30 cellular contexts compared by ENCODE assay signal in the genomic region with DNA sequence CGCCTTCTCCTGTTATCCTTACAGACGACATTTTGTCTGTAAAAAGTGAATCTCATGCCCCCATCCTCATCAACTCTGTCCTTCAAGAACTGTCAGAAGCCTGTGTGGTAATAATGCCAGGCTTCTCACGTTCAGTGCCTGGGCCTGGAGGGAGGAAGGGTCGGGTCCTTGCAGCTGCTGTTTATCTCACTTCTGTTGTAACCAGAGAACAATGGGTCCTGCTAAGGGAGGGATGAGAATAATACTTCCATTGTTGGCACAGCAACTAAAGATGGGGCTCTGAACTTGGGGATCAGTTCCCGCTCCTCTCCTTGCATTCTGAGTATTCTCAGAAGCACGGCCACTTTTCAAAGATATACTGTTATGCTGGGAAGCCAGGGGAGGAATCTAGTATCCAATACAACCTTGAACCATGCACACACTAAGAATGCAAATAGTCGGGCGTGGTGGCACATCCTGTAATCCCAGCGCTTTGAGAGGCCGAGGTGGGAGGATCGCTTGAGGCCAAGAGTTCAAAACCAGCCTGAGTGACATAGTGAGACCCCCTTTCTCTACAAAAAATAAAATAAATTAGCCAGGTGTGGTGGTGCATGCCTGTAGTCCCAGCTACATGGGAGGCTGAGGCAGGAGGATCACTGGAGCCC. TPM values are rescaled to one million over a fixed set of nuclear protein-coding genes. Genes with fewer than 3 reads are reported as not detected.
DNase-seq lines count a peak whose midpoint lies in the region; ATAC-seq, FAIRE-seq and TF ChIP-seq lines count a peak whose summit lies in the region.
"Had no signal": no experiment of that assay in that cellular context is flagged by ENCODE, and none has a peak within 500 bp of the region (broad histone marks: within the 10 kb centered on the region; RNA-seq: fewer than 3 reads in every experiment).

No MANE protein-coding gene starts in this region.

- in situ Hi-C loops in HepG2 (cut with HindIII; ENCODE audit: extremely low pct_ligation_motif_present, low pct_unique_long_range_greater_than_20kb), result no loop called here

- H4K20me1 ChIP-seq in HepG2 (ENCODE audit: insufficient read depth, low read length), result no peaks in the 10 kb centered on the region
- H4K20me1 ChIP-seq: BLaER1 had no signal

- WGBS in HepG2 (ENCODE audit: low lambda C conversion rate), result 18% methylated on average over 11 of the region's 11 CpGs

- DNase-seq in LHCN-M2 (ENCODE audit: low read depth), result peak; percentile 40
- DNase-seq in HepG2 (ENCODE audit: low spot score), result peak; percentile 46
- peak; percentile 98 for DNase-seq in pons (ENCODE audit: low spot score)
- DNase-seq in erythroblast (lab: John Stamatoyannopoulos, UW), result no peak
- no peak for DNase-seq in Calu3
- DNase-seq in NOMO-1 (lab: John Stamatoyannopoulos, UW; ENCODE audit: unreplicated experiment in 2 of 2), result no peak
- no peak for DNase-seq in OCI-M1 (lab: John Stamatoyannopoulos, UW)
- DNase-seq: activated CD4-positive, alpha-beta T cell treated with anti-CD3 and anti-CD28 coated beads for 4 hours; activated CD8-positive, alpha-beta memory T cell treated with anti-CD3 and anti-CD28 coated beads for 24 hours; activated naive CD4-positive, alpha-beta T cell; activated T-cell treated with anti-CD3 and anti-CD28 coated beads, Interleukin-2, amount 50 U/mL, for 24 hours; DMS53; effector CD8-positive, alpha-beta T cell; heart right ventricle; left colon; mesendoderm; natural killer cell; NCI-H1048; NCI-H2029; ovary; right cardiac atrium; stimulated activated CD4-positive, alpha-beta T cell treated with anti-CD3 and anti-CD28 coated beads, Interleukin-4, amount 100 ng/mL, for 1 hour had no signal

- intact Hi-C loops in HepG2 (cut with micrococcal nuclease; ENCODE audit: unreplicated experiment) (no loop called here), Calu3 (cut with micrococcal nuclease; ENCODE audit: unreplicated experiment) (no loop called here)

- H3K4me1 Mint-ChIP-seq in Calu3 (ENCODE audit: low read depth, unreplicated experiment), result no peaks in the 10 kb centered on the region

- peak overlapping the region; percentile 51 for H3K4me2 ChIP-seq in HepG2 (ENCODE audit: low read depth, low read length)
- H3K4me2 ChIP-seq: BLaER1 had no signal

- BruUV-seq in HepG2 (replicated peaks; lab: Mats Ljungman, UMichigan) (no TSS peak), Calu3 (replicated peaks; lab: Mats Ljungman, UMichigan) (no TSS peak)

- H3K27me3 ChIP-seq in HepG2 (ENCODE audit: control insufficient read depth in 1 of 2, insufficient read depth in 2 of 2, low read length in 2 of 2), result peaks cover 0 to 18% of the 10 kb centered on the region in 2 experiments; a peak in 2 of 5 replicates
- H3K27me3 ChIP-seq: BLaER1, heart right ventricle, ovary had no signal

- peaks cover 5% of the 10 kb centered on the region for H3K9me3 Mint-ChIP-seq in Calu3 (ENCODE audit: low read depth, unreplicated experiment)

- peaks cover 32% of the 10 kb centered on the region for H3K4me1 ChIP-seq in HepG2 (ENCODE audit: insufficient read depth, low read length)

- H3K36me3 ChIP-seq in HepG2 (replicated peaks in 1 of 2; ENCODE audit: control insufficient read depth in 1 of 2, insufficient read depth in 2 of 2, low read length in 2 of 2), result no peaks in the 10 kb centered on the region
- H3K36me3 ChIP-seq: BLaER1, heart right ventricle, ovary had no signal

- POLR2A ChIA-PET in HepG2 (lab: Yijun Ruan, JAX), result no interaction called here

- peaks cover 11% of the 10 kb centered on the region for H3K9me3 ChIP-seq in HepG2 (ENCODE audit: low read length)

- TF ChIP-seq RAD21 in HepG2 (CRISPR knock-in tag; IDR thresholded peaks at IDR 0.05), result no peak

- TF ChIP-seq CTCF in HepG2 (CRISPR knock-in tag; IDR thresholded peaks at IDR 0.05) (no peak), Calu3 (IDR thresholded peaks at IDR 0.05; ENCODE audit: unreplicated experiment) (no peak)

- no peaks in the 10 kb centered on the region for H3K79me2 ChIP-seq in HepG2 (ENCODE audit: insufficient read depth, low read length)

- H3K4me3 Mint-ChIP-seq in Calu3 (ENCODE audit: low read depth, unreplicated experiment), result no peak overlapping the region
- H3K4me3 Mint-ChIP-seq: activated T-cell treated with anti-CD3 and anti-CD28 coated beads, Interleukin-2, amount 50 U/mL, for 24 hours; brain; IgD-negative memory B cell; natural killer cell had no signal

- no peaks in the 10 kb centered on the region for H3K36me3 Mint-ChIP-seq in Calu3 (ENCODE audit: insufficient read depth, unreplicated experiment)
- H3K36me3 Mint-ChIP-seq: brain, natural killer cell had no signal

- no peak overlapping the region for H3K27ac Mint-ChIP-seq in Calu3 (ENCODE audit: unreplicated experiment)
- H3K27ac Mint-ChIP-seq: activated T-cell treated with anti-CD3 and anti-CD28 coated beads, Interleukin-2, amount 50 U/mL, for 24 hours; brain; IgD-negative memory B cell; natural killer cell had no signal

- no peak for TF ChIP-seq EP300 in HepG2 (IDR thresholded peaks at IDR 0.05; ENCODE audit: low read depth in 2 of 2, low read length in 2 of 2)
- TF ChIP-seq EP300 in HepG2 (CRISPR knock-in tag; IDR thresholded peaks at IDR 0.05; ENCODE audit: borderline replicate concordance), result no peak

- peak; percentile 60 for ATAC-seq in HepG2
- ATAC-seq: heart right ventricle, left colon, natural killer cell, SK-N-SH treated with all-trans-retinoic acid at 6 μM for 48 hours had no signal

- H3K27me3 Mint-ChIP-seq in Calu3 (ENCODE audit: unreplicated experiment), result no peaks in the 10 kb centered on the region
- H3K27me3 Mint-ChIP-seq: activated T-cell treated with anti-CD3 and anti-CD28 coated beads, Interleukin-2, amount 50 U/mL, for 24 hours; brain; IgD-negative memory B cell had no signal

- 0 out of 6 replicates have a peak overlapping the region, but pooled peaks of 1 of the 3 experiments have one; percentile 0 for H3K4me3 ChIP-seq in HepG2 (replicated peaks in 1 of 3; ENCODE audit: insufficient read depth in 1 of 3, low read depth in 2 of 3, low read length in 3 of 3)
- H3K4me3 ChIP-seq: BLaER1, heart right ventricle, ovary had no signal

- no peak overlapping the region for H2AFZ ChIP-seq in HepG2 (ENCODE audit: low read length)

- peak overlapping the region; percentile 99 for H3K27ac ChIP-seq in cingulate gyrus (ENCODE audit: low read depth, low read length)
- no peak overlapping the region for H3K27ac ChIP-seq in HepG2 (ENCODE audit: extremely low read length, insufficient read depth, low read length)
- H3K27ac ChIP-seq: BLaER1, ovary, VCaP had no signal

- TF ChIP-seq POLR2A in HepG2 (IDR thresholded peaks at IDR 0.05; ENCODE audit: insufficient read depth in 1 of 2, low read depth in 2 of 2, low read length in 2 of 2), result no peak
- TF ChIP-seq POLR2A in erythroblast (IDR thresholded peaks at IDR 0.05; ENCODE audit: low read length), result no peak

- CTCF ChIA-PET in HepG2 (lab: Yijun Ruan, JAX; ENCODE audit: low intra/inter-chr PET ratio, low total read pairs) (no interaction called here), Calu3 (lab: Charles Lee) (no interaction called here)

- no peak overlapping the region for H3K9ac ChIP-seq in HepG2 (ENCODE audit: insufficient read depth, low read depth, low read length)
- H3K9ac ChIP-seq: BLaER1 had no signal

- no peak for FAIRE-seq in HepG2 (lab: Jason Lieb, UNC)
- FAIRE-seq: H54 had no signal

RNA-seq across cellular contexts. Expression of gene NINJ2, which starts 38.8 kb away (rescaled TPM):
- not detected in 2 replicates for total RNA-seq in LHCN-M2 (2014; rRNA removed)
- polyA plus RNA-seq in LHCN-M2 (2012), result 0.23 TPM
- total RNA-seq in HepG2 (2016; rRNA removed; fragmentation: Illumina TruSeq; extraction: Trizol), result 0.62 and 0.94 TPM in 2 replicates
- 0.51 TPM in 1 of 2 replicates, not detected in the other for total RNA-seq in HepG2 (2016; cell fraction: cytosol; rRNA removed; fragmentation: Illumina TruSeq; extraction: Trizol; ENCODE audit: low read depth)
- 0.34 and 0.56 TPM in 2 replicates for total RNA-seq in HepG2 (2016; cell fraction: insoluble cytoplasmic fraction; rRNA removed; fragmentation: Illumina TruSeq; extraction: Trizol)
- 0.31 and 0.34 TPM in 2 replicates for total RNA-seq in HepG2 (2016; cell fraction: membrane; rRNA removed; fragmentation: Illumina TruSeq; extraction: Trizol)
- total RNA-seq in HepG2 (2016; cell fraction: nucleus; rRNA removed; fragmentation: Illumina TruSeq; extraction: Trizol), result 1.0 TPM in 1 of 2 replicates, not detected in the other
- 3.8 and 5.4 TPM in 2 replicates for polyA plus RNA-seq in HepG2 (2011; rRNA removed)
- polyA plus RNA-seq in HepG2 (2011; cell fraction: cytosol; rRNA removed), result 5.5 and 5.9 TPM in 2 replicates
- polyA plus RNA-seq in HepG2 (2011; cell fraction: nucleus; rRNA removed), result 3.4 and 3.9 TPM in 2 replicates
- 4.9 and 6.3 TPM in 2 replicates for polyA plus RNA-seq in HepG2 (2012)
- polyA plus RNA-seq in HepG2 (2016; cell fraction: cytosol; fragmentation: Illumina TruSeq; extraction: Trizol; ENCODE audit: low read depth), result 0.87 and 0.95 TPM in 2 replicates
- 0.94 and 1.3 TPM in 2 replicates for polyA plus RNA-seq in HepG2 (2016; cell fraction: insoluble cytoplasmic fraction; fragmentation: Illumina TruSeq; extraction: Trizol; ENCODE audit: low read depth)
- 0.98 and 1.2 TPM in 2 replicates for polyA plus RNA-seq in HepG2 (2016; cell fraction: membrane; fragmentation: Illumina TruSeq; extraction: Trizol; ENCODE audit: low read depth)
- polyA plus RNA-seq in HepG2 (2016; cell fraction: nucleus; fragmentation: Illumina TruSeq; extraction: Trizol; ENCODE audit: insufficient read depth, low read depth), result 0.83 TPM in 2 replicates
- 7.4 and 19.5 TPM in 2 replicates for polyA minus RNA-seq in HepG2 (2011; rRNA and poly(A)+ RNA removed; ENCODE audit: low replicate concordance)
- polyA minus RNA-seq in HepG2 (2011; cell fraction: cytosol; rRNA and poly(A)+ RNA removed), result 1.1 and 2.0 TPM in 2 replicates
- polyA minus RNA-seq in HepG2 (2011; cell fraction: nucleus; rRNA and poly(A)+ RNA removed), result 0.64 and 1.6 TPM in 2 replicates
- total RNA-seq in Calu3 (2022), result not detected in 2 replicates
- total RNA-seq: epithelial cell of proximal tubule had no signal

RNA-seq across cellular contexts. Expression of gene WNK1, which starts 50.4 kb away (rescaled TPM):
- 72.2 and 83.0 TPM in 2 replicates for total RNA-seq in LHCN-M2 (2014; rRNA removed)
- polyA plus RNA-seq in LHCN-M2 (2012), result 52.6 TPM
- total RNA-seq in HepG2 (2016; rRNA removed; fragmentation: Illumina TruSeq; extraction: Trizol), result 31.1 and 55.4 TPM in 2 replicates
- total RNA-seq in HepG2 (2016; cell fraction: cytosol; rRNA removed; fragmentation: Illumina TruSeq; extraction: Trizol; ENCODE audit: low read depth), result 6.9 and 7.5 TPM in 2 replicates
- total RNA-seq in HepG2 (2016; cell fraction: insoluble cytoplasmic fraction; rRNA removed; fragmentation: Illumina TruSeq; extraction: Trizol), result 30.0 and 49.7 TPM in 2 replicates
- total RNA-seq in HepG2 (2016; cell fraction: membrane; rRNA removed; fragmentation: Illumina TruSeq; extraction: Trizol), result 13.9 and 14.6 TPM in 2 replicates
- total RNA-seq in HepG2 (2016; cell fraction: nucleus; rRNA removed; fragmentation: Illumina TruSeq; extraction: Trizol), result 64.2 and 67.8 TPM in 2 replicates
- polyA plus RNA-seq in HepG2 (2011; rRNA removed), result 54.8 and 63.6 TPM in 2 replicates
- polyA plus RNA-seq in HepG2 (2011; cell fraction: cytosol; rRNA removed), result 42.4 and 52.8 TPM in 2 replicates
- polyA plus RNA-seq in HepG2 (2011; cell fraction: nucleus; rRNA removed), result 73.1 and 75.6 TPM in 2 replicates
- 62.3 and 73.2 TPM in 2 replicates for polyA plus RNA-seq in HepG2 (2012)
- polyA plus RNA-seq in HepG2 (2016; cell fraction: cytosol; fragmentation: Illumina TruSeq; extraction: Trizol; ENCODE audit: low read depth), result 0.92 and 0.94 TPM in 2 replicates
- 35.7 and 39.9 TPM in 2 replicates for polyA plus RNA-seq in HepG2 (2016; cell fraction: insoluble cytoplasmic fraction; fragmentation: Illumina TruSeq; extraction: Trizol; ENCODE audit: low read depth)
- polyA plus RNA-seq in HepG2 (2016; cell fraction: membrane; fragmentation: Illumina TruSeq; extraction: Trizol; ENCODE audit: low read depth), result 2.2 and 4.7 TPM in 2 replicates
- 39.9 and 51.6 TPM in 2 replicates for polyA plus RNA-seq in HepG2 (2016; cell fraction: nucleus; fragmentation: Illumina TruSeq; extraction: Trizol; ENCODE audit: insufficient read depth, low read depth)
- 231 and 292 TPM in 2 replicates for polyA minus RNA-seq in HepG2 (2011; rRNA and poly(A)+ RNA removed; ENCODE audit: low replicate concordance)
- 157 and 213 TPM in 2 replicates for polyA minus RNA-seq in HepG2 (2011; cell fraction: cytosol; rRNA and poly(A)+ RNA removed)
- 269 and 312 TPM in 2 replicates for polyA minus RNA-seq in HepG2 (2011; cell fraction: nucleus; rRNA and poly(A)+ RNA removed)
- 93.8 and 107 TPM in 2 replicates for total RNA-seq in Calu3 (2022)

Comparison
In these comparisons a context has a peak if more than half of its experiments do, and no peak if none do; other contexts are left out.
1. DNase-seq: peak in LHCN-M2 (single experiment), HepG2 (single experiment) and pons (single experiment); none in erythroblast (0 of 2), Calu3 (single experiment), NOMO-1 (0 of 2) and OCI-M1 (single experiment).